ENCODE assay signal across 1 cellular context in genomic region chr21:15729346-15729673, GRCh38.
TF ChIP-seq lines count a peak whose summit lies in the region.

No MANE protein-coding gene starts in this region.

TF ChIP-seq in K562, 482 proteins besides CTCF, POLR2A, EP300 and RAD21 (continued from another document):
- no peak for TF ChIP-seq ZNF24 (IDR thresholded peaks at IDR 0.05)
TF ChIP-seq in K562: peak in this region for 11.
